ENCODE assay signal across 1 cellular context in genomic region chr6:105992315-105992961, GRCh38.
TF ChIP-seq lines count a peak whose summit lies in the region.

No MANE protein-coding gene starts in this region.

TF ChIP-seq in HepG2, 621 proteins besides CTCF, POLR2A, EP300 and RAD21 (continued from another document):
- TF ChIP-seq KIAA2018 (CRISPR knock-in tag; IDR thresholded peaks at IDR 0.05; ENCODE audit: borderline replicate concordance) (no peak), ETV5 (CRISPR knock-in tag; IDR thresholded peaks at IDR 0.05; ENCODE audit: borderline replicate concordance) (no peak), ZNF639 (CRISPR knock-in tag; conservative IDR thresholded peaks at IDR 0.05) (no peak), SRY (CRISPR knock-in tag; IDR thresholded peaks at IDR 0.05) (no peak), E2F2 (CRISPR knock-in tag; IDR thresholded peaks at IDR 0.05; ENCODE audit: borderline replicate concordance) (no peak), ZNF136 (CRISPR knock-in tag; IDR thresholded peaks at IDR 0.05; ENCODE audit: low read depth) (no peak), ZNF503 (CRISPR knock-in tag; IDR thresholded peaks at IDR 0.05) (no peak), ZNF839 (CRISPR knock-in tag; IDR thresholded peaks at IDR 0.05; ENCODE audit: borderline replicate concordance) (no peak), FOXA3 (CRISPR knock-in tag; IDR thresholded peaks at IDR 0.05) (no peak), KDM6A (CRISPR knock-in tag; IDR thresholded peaks at IDR 0.05; ENCODE audit: low read depth) (no peak), ZNF501 (CRISPR knock-in tag; IDR thresholded peaks at IDR 0.05) (peak; percentile 81), DDIT3 (CRISPR knock-in tag; IDR thresholded peaks at IDR 0.05) (no peak)
- TF ChIP-seq, protein P1, sequence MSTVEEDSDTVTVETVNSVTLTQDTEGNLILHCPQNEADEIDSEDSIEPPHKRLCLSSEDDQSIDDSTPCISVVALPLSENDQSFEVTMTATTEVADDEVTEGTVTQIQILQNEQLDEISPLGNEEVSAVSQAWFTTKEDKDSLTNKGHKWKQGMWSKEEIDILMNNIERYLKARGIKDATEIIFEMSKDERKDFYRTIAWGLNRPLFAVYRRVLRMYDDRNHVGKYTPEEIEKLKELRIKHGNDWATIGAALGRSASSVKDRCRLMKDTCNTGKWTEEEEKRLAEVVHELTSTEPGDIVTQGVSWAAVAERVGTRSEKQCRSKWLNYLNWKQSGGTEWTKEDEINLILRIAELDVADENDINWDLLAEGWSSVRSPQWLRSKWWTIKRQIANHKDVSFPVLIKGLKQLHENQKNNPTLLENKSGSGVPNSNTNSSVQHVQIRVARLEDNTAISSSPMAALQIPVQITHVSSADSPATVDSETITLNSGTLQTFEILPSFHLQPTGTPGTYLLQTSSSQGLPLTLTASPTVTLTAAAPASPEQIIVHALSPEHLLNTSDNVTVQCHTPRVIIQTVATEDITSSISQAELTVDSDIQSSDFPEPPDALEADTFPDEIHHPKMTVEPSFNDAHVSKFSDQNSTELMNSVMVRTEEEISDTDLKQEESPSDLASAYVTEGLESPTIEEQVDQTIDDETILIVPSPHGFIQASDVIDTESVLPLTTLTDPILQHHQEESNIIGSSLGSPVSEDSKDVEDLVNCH (CRISPR knock-in tag; IDR thresholded peaks at IDR 0.05), result no peak
